1 cellular context compared by ENCODE assay signal in the genomic region with DNA sequence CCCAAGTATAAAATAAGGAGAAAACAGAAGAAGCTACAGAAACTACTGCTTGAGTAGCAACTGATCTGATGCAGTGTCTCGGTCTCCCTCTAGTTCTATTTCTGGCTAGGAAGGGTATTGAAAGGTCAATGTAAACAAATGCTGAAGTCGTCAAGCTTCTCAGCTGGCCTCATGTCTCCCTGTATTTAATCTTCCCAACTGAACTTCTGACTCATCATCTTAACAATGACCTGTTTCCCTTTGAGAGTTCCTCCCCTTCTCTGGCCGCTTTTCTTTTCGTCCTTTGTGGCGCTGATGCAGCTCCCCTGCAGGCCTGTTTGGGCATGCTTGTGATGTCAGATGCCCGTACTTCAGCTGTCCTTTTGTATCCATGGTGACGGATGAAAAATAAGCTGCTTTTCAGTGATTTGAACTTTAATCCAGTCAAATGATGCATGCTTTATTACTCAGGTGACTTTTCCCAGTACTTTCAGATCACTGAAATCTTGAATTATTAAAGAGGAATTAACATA.
TF ChIP-seq lines count a peak whose summit lies in the region.

No MANE protein-coding gene starts in this region.

TF ChIP-seq in HEK293, 187 proteins besides CTCF, POLR2A, EP300 and RAD21 (continued from another document and continues in another):
- TF ChIP-seq, protein P1, sequence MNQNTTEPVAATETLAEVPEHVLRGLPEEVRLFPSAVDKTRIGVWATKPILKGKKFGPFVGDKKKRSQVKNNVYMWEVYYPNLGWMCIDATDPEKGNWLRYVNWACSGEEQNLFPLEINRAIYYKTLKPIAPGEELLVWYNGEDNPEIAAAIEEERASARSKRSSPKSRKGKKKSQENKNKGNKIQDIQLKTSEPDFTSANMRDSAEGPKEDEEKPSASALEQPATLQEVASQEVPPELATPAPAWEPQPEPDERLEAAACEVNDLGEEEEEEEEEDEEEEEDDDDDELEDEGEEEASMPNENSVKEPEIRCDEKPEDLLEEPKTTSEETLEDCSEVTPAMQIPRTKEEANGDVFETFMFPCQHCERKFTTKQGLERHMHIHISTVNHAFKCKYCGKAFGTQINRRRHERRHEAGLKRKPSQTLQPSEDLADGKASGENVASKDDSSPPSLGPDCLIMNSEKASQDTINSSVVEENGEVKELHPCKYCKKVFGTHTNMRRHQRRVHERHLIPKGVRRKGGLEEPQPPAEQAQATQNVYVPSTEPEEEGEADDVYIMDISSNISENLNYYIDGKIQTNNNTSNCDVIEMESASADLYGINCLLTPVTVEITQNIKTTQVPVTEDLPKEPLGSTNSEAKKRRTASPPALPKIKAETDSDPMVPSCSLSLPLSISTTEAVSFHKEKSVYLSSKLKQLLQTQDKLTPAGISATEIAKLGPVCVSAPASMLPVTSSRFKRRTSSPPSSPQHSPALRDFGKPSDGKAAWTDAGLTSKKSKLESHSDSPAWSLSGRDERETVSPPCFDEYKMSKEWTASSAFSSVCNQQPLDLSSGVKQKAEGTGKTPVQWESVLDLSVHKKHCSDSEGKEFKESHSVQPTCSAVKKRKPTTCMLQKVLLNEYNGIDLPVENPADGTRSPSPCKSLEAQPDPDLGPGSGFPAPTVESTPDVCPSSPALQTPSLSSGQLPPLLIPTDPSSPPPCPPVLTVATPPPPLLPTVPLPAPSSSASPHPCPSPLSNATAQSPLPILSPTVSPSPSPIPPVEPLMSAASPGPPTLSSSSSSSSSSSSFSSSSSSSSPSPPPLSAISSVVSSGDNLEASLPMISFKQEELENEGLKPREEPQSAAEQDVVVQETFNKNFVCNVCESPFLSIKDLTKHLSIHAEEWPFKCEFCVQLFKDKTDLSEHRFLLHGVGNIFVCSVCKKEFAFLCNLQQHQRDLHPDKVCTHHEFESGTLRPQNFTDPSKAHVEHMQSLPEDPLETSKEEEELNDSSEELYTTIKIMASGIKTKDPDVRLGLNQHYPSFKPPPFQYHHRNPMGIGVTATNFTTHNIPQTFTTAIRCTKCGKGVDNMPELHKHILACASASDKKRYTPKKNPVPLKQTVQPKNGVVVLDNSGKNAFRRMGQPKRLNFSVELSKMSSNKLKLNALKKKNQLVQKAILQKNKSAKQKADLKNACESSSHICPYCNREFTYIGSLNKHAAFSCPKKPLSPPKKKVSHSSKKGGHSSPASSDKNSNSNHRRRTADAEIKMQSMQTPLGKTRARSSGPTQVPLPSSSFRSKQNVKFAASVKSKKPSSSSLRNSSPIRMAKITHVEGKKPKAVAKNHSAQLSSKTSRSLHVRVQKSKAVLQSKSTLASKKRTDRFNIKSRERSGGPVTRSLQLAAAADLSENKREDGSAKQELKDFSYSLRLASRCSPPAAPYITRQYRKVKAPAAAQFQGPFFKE (tag by site-specific recombination; IDR thresholded peaks at IDR 0.05; ENCODE audit: borderline replicate concordance) = no peak
- TF ChIP-seq, protein P2, sequence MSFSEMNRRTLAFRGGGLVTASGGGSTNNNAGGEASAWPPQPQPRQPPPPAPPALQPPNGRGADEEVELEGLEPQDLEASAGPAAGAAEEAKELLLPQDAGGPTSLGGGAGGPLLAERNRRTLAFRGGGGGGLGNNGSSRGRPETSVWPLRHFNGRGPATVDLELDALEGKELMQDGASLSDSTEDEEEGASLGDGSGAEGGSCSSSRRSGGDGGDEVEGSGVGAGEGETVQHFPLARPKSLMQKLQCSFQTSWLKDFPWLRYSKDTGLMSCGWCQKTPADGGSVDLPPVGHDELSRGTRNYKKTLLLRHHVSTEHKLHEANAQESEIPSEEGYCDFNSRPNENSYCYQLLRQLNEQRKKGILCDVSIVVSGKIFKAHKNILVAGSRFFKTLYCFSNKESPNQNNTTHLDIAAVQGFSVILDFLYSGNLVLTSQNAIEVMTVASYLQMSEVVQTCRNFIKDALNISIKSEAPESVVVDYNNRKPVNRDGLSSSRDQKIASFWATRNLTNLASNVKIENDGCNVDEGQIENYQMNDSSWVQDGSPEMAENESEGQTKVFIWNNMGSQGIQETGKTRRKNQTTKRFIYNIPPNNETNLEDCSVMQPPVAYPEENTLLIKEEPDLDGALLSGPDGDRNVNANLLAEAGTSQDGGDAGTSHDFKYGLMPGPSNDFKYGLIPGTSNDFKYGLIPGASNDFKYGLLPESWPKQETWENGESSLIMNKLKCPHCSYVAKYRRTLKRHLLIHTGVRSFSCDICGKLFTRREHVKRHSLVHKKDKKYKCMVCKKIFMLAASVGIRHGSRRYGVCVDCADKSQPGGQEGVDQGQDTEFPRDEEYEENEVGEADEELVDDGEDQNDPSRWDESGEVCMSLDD (tag by site-specific recombination; IDR thresholded peaks at IDR 0.05) = no peak
- TF ChIP-seq ZNF391 (tag by site-specific recombination; IDR thresholded peaks at IDR 0.05; ENCODE audit: borderline replicate concordance, low read depth) (no peak), EGR2 (tag by site-specific recombination; IDR thresholded peaks at IDR 0.05; ENCODE audit: low read depth) (no peak), YY2 (tag by site-specific recombination; IDR thresholded peaks at IDR 0.05) (no peak), ZBTB20 (tag by site-specific recombination; IDR thresholded peaks at IDR 0.05) (no peak; the same call in 1 of the 2 replicates), OSR2 (tag by site-specific recombination; IDR thresholded peaks at IDR 0.05) (peak; percentile 69), ZSCAN16 (tag by site-specific recombination; IDR thresholded peaks at IDR 0.05) (no peak), ZNF350 (tag by site-specific recombination; IDR thresholded peaks at IDR 0.05) (no peak), ZNF747 (tag by site-specific recombination; IDR thresholded peaks at IDR 0.05) (no peak), ZFP3 (tag by site-specific recombination; IDR thresholded peaks at IDR 0.05; ENCODE audit: low read depth) (no peak), ZNF114 (tag by site-specific recombination; IDR thresholded peaks at IDR 0.05) (no peak), ZNF843 (tag by site-specific recombination; IDR thresholded peaks at IDR 0.05) (peak; percentile 72; the same call in 1 of the 2 replicates), ZNF146 (tag by site-specific recombination; IDR thresholded peaks at IDR 0.05) (no peak), ZNF624 (tag by site-specific recombination; IDR thresholded peaks at IDR 0.05) (no peak), ZBTB17 (tag by site-specific recombination; IDR thresholded peaks at IDR 0.05) (peak; percentile 90), ZNF558 (tag by site-specific recombination; IDR thresholded peaks at IDR 0.05) (peak; percentile 65; the same call in 1 of the 2 replicates), ZNF510 (tag by site-specific recombination; IDR thresholded peaks at IDR 0.05; ENCODE audit: insufficient replicate concordance) (no peak), GFI1B (tag by site-specific recombination; IDR thresholded peaks at IDR 0.05) (no peak), ZNF776 (tag by site-specific recombination; IDR thresholded peaks at IDR 0.05; ENCODE audit: borderline replicate concordance) (no peak), ZNF433 (tag by site-specific recombination; IDR thresholded peaks at IDR 0.05; ENCODE audit: low read depth) (no peak), ZFHX2 (tag by site-specific recombination; conservative IDR thresholded peaks at IDR 0.05) (no peak), ZNF16 (tag by site-specific recombination; IDR thresholded peaks at IDR 0.05; ENCODE audit: low read depth) (no peak), ZNF830 (tag by site-specific recombination; IDR thresholded peaks at IDR 0.05; ENCODE audit: low read depth) (no peak), GLI2 (tag by site-specific recombination; IDR thresholded peaks at IDR 0.05; ENCODE audit: borderline replicate concordance, low read depth) (peak; percentile 30; the same call in 1 of the 2 replicates), ZNF2 (tag by site-specific recombination; IDR thresholded peaks at IDR 0.05) (peak; percentile 66), ZNF223 (tag by site-specific recombination; IDR thresholded peaks at IDR 0.05) (no peak), ZFP69B (tag by site-specific recombination; IDR thresholded peaks at IDR 0.05) (peak; percentile 68; the same call in 1 of the 2 replicates), REPIN1 (tag by site-specific recombination; IDR thresholded peaks at IDR 0.05; ENCODE audit: low read depth) (no peak), BCL11B (tag by site-specific recombination; IDR thresholded peaks at IDR 0.05; ENCODE audit: low read depth) (no peak), MYNN (tag by site-specific recombination; IDR thresholded peaks at IDR 0.05; ENCODE audit: borderline replicate concordance) (no peak), ZNF112 (tag by site-specific recombination; IDR thresholded peaks at IDR 0.05) (no peak)
- TF ChIP-seq, protein P3, sequence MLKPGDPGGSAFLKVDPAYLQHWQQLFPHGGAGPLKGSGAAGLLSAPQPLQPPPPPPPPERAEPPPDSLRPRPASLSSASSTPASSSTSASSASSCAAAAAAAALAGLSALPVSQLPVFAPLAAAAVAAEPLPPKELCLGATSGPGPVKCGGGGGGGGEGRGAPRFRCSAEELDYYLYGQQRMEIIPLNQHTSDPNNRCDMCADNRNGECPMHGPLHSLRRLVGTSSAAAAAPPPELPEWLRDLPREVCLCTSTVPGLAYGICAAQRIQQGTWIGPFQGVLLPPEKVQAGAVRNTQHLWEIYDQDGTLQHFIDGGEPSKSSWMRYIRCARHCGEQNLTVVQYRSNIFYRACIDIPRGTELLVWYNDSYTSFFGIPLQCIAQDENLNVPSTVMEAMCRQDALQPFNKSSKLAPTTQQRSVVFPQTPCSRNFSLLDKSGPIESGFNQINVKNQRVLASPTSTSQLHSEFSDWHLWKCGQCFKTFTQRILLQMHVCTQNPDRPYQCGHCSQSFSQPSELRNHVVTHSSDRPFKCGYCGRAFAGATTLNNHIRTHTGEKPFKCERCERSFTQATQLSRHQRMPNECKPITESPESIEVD (tag by site-specific recombination; IDR thresholded peaks at IDR 0.05) = peak; percentile 49; the same call in 1 of the 2 replicates
- TF ChIP-seq, protein P4, sequence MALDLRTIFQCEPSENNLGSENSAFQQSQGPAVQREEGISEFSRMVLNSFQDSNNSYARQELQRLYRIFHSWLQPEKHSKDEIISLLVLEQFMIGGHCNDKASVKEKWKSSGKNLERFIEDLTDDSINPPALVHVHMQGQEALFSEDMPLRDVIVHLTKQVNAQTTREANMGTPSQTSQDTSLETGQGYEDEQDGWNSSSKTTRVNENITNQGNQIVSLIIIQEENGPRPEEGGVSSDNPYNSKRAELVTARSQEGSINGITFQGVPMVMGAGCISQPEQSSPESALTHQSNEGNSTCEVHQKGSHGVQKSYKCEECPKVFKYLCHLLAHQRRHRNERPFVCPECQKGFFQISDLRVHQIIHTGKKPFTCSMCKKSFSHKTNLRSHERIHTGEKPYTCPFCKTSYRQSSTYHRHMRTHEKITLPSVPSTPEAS (tag by site-specific recombination; IDR thresholded peaks at IDR 0.05) = no peak
- TF ChIP-seq, protein P5, sequence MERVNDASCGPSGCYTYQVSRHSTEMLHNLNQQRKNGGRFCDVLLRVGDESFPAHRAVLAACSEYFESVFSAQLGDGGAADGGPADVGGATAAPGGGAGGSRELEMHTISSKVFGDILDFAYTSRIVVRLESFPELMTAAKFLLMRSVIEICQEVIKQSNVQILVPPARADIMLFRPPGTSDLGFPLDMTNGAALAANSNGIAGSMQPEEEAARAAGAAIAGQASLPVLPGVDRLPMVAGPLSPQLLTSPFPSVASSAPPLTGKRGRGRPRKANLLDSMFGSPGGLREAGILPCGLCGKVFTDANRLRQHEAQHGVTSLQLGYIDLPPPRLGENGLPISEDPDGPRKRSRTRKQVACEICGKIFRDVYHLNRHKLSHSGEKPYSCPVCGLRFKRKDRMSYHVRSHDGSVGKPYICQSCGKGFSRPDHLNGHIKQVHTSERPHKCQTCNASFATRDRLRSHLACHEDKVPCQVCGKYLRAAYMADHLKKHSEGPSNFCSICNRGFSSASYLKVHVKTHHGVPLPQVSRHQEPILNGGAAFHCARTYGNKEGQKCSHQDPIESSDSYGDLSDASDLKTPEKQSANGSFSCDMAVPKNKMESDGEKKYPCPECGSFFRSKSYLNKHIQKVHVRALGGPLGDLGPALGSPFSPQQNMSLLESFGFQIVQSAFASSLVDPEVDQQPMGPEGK (tag by site-specific recombination; IDR thresholded peaks at IDR 0.05) = peak; percentile 50; the same call in 1 of the 2 replicates
- TF ChIP-seq, protein P6, sequence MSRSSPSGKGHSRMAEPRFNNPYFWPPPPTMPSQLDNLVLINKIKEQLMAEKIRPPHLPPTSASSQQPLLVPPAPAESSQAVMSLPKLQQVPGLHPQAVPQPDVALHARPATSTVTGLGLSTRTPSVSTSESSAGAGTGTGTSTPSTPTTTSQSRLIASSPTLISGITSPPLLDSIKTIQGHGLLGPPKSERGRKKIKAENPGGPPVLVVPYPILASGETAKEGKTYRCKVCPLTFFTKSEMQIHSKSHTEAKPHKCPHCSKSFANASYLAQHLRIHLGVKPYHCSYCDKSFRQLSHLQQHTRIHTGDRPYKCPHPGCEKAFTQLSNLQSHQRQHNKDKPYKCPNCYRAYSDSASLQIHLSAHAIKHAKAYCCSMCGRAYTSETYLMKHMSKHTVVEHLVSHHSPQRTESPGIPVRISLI (tag by site-specific recombination; IDR thresholded peaks at IDR 0.05) = no peak
- TF ChIP-seq, protein P7, sequence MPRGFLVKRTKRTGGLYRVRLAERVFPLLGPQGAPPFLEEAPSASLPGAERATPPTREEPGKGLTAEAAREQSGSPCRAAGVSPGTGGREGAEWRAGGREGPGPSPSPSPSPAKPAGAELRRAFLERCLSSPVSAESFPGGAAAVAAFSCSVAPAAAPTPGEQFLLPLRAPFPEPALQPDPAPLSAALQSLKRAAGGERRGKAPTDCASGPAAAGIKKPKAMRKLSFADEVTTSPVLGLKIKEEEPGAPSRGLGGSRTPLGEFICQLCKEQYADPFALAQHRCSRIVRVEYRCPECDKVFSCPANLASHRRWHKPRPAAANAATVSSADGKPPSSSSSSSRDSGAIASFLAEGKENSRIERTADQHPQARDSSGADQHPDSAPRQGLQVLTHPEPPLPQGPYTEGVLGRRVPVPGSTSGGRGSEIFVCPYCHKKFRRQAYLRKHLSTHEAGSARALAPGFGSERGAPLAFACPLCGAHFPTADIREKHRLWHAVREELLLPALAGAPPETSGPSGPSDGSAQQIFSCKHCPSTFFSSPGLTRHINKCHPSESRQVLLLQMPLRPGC (tag by site-specific recombination; IDR thresholded peaks at IDR 0.05) = peak; percentile 61; the same call in 1 of the 2 replicates
- TF ChIP-seq, protein P8, sequence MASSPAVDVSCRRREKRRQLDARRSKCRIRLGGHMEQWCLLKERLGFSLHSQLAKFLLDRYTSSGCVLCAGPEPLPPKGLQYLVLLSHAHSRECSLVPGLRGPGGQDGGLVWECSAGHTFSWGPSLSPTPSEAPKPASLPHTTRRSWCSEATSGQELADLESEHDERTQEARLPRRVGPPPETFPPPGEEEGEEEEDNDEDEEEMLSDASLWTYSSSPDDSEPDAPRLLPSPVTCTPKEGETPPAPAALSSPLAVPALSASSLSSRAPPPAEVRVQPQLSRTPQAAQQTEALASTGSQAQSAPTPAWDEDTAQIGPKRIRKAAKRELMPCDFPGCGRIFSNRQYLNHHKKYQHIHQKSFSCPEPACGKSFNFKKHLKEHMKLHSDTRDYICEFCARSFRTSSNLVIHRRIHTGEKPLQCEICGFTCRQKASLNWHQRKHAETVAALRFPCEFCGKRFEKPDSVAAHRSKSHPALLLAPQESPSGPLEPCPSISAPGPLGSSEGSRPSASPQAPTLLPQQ (tag by site-specific recombination; IDR thresholded peaks at IDR 0.05) = peak; percentile 75
- TF ChIP-seq, protein P9, sequence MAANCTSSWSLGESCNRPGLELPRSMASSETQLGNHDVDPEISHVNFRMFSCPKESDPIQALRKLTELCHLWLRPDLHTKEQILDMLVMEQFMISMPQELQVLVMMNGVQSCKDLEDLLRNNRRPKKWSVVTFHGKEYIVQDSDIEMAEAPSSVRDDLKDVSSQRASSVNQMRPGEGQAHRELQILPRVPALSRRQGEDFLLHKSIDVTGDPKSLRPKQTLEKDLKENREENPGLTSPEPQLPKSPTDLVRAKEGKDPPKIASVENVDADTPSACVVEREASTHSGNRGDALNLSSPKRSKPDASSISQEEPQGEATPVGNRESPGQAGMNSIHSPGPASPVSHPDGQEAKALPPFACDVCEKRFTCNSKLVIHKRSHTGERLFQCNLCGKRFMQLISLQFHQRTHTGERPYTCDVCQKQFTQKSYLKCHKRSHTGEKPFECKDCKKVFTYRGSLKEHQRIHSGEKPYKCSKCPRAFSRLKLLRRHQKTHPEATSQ (tag by site-specific recombination; IDR thresholded peaks at IDR 0.05) = no peak
